ENCODE assay signal across 8 cellular contexts in the genomic region with DNA sequence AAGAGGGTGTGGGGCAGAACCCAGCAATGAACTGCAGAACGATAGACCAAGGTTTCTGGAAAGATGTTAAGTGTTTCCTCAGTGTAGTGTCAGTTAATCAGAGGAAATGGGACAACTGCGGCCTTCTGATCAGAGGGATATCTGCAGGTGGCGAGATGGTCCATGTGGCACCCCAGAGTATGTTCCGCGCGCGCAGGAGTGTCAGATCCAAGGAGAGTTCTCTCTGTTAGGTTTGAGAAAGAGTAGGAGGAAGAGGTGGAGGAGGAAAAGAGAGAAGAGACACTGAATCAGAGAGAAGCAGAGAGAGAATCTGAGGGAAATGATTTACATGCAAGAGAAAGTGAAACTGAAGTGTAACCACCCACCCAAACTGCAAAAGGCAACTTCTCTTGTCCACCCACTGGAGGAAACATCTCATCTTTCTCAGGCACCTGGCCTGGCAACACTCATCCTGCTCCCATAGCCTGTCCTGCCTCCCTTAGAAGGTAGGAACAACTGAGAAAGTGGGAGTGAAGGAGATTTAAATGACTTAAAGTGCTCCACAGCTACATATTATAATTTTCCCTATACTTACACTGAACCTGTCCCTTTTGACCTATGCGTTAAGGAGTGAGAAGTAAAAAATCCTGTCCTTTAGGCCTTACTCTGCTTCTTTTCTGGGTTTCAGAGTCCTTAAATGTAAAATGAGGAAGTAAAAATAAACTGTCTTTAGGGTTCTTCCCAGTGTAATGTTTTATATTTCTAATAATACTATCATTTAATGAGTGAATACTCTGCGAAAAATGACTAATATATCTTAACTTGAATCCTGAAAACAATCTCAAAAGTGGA.
DNase-seq lines count a peak whose midpoint lies in the region; ATAC-seq lines count a peak whose summit lies in the region.

No MANE protein-coding gene starts in this region.

- peaks cover 19 to 27% (median 22%) of the 10 kb centered on the region in 10 experiments for H3K4me1 ChIP-seq in BLaER1 treated with 17β-estradiol and CSF1 and Interleukin-3, amounts not matched to agents 10 nM and 100 nM

- peak overlapping the region; percentile 61 to 74 (median 66) for H3K4me2 ChIP-seq in BLaER1 treated with 17β-estradiol and CSF1 and Interleukin-3, amounts not matched to agents 10 nM and 100 nM

- no peaks in the 10 kb centered on the region for H4K20me1 ChIP-seq in BLaER1 treated with 17β-estradiol and CSF1 and Interleukin-3, amounts not matched to agents 10 nM and 100 nM

- peak; percentile 49 for ATAC-seq in GM19397 (IDR thresholded peaks at IDR 0.05; ENCODE audit: unreplicated experiment)
- ATAC-seq in HG03439 (IDR thresholded peaks at IDR 0.05; ENCODE audit: unreplicated experiment): peak; percentile 66
- peak; percentile 86 for ATAC-seq in stimulated activated memory B cell treated with anti-CD40 and anti-IgM and Interleukin-4, amounts not matched to agents 10 μg/mL and 1 μg/mL and 100 μg/mL, for 72 hours

- DNase-seq in activated T-cell treated with anti-CD3 and anti-CD28 coated beads for 48 hours (ENCODE audit: low read depth) (peak; percentile 26), DMS114 treated with DMSO at 0.1 percent for 48 hours (lab: John Stamatoyannopoulos, UW; ENCODE audit: unreplicated experiment) (no peak), NCI-H446 (lab: John Stamatoyannopoulos, UW) (no peak), HK-2 (ENCODE audit: unreplicated experiment) (no peak)

- H3K27me3 Mint-ChIP-seq in stimulated activated memory B cell treated with anti-CD40 and anti-IgM and Interleukin-4, amounts not matched to agents 10 μg/mL and 1 μg/mL and 100 μg/mL, for 72 hours: no peaks in the 10 kb centered on the region

- no peaks in the 10 kb centered on the region for H3K36me3 ChIP-seq in BLaER1 treated with 17β-estradiol and CSF1 and Interleukin-3, amounts not matched to agents 10 nM and 100 nM

- peak overlapping the region; percentile 98 for H3K27ac Mint-ChIP-seq in stimulated activated memory B cell treated with anti-CD40 and anti-IgM and Interleukin-4, amounts not matched to agents 10 μg/mL and 1 μg/mL and 100 μg/mL, for 72 hours

- H3K27ac ChIP-seq in BLaER1 treated with 17β-estradiol and CSF1 and Interleukin-3, amounts not matched to agents 10 nM and 100 nM: peak overlapping the region in 9 of 11 experiments; percentile 38 to 62 (median 50); a peak in 18 of 22 replicates

- H3K4me1 Mint-ChIP-seq in stimulated activated memory B cell treated with anti-CD40 and anti-IgM and Interleukin-4, amounts not matched to agents 10 μg/mL and 1 μg/mL and 100 μg/mL, for 72 hours: peaks cover 44% of the 10 kb centered on the region

- no peaks in the 10 kb centered on the region for H3K27me3 ChIP-seq in BLaER1 treated with 17β-estradiol and CSF1 and Interleukin-3, amounts not matched to agents 10 nM and 100 nM

- peaks cover 0 to 8% (median 0%) of the 10 kb centered on the region in 11 experiments; a peak in 3 of 22 replicates for H3K9me3 ChIP-seq in BLaER1 treated with 17β-estradiol and CSF1 and Interleukin-3, amounts not matched to agents 10 nM and 100 nM (replicated peaks in 1 of 11)

- no peaks in the 10 kb centered on the region for H3K9me3 Mint-ChIP-seq in stimulated activated memory B cell treated with anti-CD40 and anti-IgM and Interleukin-4, amounts not matched to agents 10 μg/mL and 1 μg/mL and 100 μg/mL, for 72 hours

- H3K4me3 Mint-ChIP-seq in stimulated activated memory B cell treated with anti-CD40 and anti-IgM and Interleukin-4, amounts not matched to agents 10 μg/mL and 1 μg/mL and 100 μg/mL, for 72 hours: peak overlapping the region; percentile 84

- H3K4me3 ChIP-seq in BLaER1 treated with 17β-estradiol and CSF1 and Interleukin-3, amounts not matched to agents 10 nM and 100 nM: no peak overlapping the region

- H3K36me3 Mint-ChIP-seq in stimulated activated memory B cell treated with anti-CD40 and anti-IgM and Interleukin-4, amounts not matched to agents 10 μg/mL and 1 μg/mL and 100 μg/mL, for 72 hours: no peaks in the 10 kb centered on the region

- H3K9ac ChIP-seq in BLaER1 treated with 17β-estradiol and CSF1 and Interleukin-3, amounts not matched to agents 10 nM and 100 nM: peak overlapping the region in 10 of 11 experiments; percentile 11 to 54 (median 34); a peak in 15 of 22 replicates
